ENCODE assay signal across 25 cellular contexts in genomic region chr6:22605736-22606135, GRCh38. TPM values are rescaled to one million over a fixed set of nuclear protein-coding genes. Genes with fewer than 3 reads are reported as not detected.
A peak's percentile ranks its signal among the peaks of the same experiment; 100 is the strongest.
DNase-seq lines count a peak whose midpoint lies in the region; ATAC-seq, FAIRE-seq and TF ChIP-seq lines count a peak whose summit lies in the region.
"Had no signal": no experiment of that assay in that cellular context is flagged by ENCODE, and none has a peak within 500 bp of the region (broad histone marks: within the 10 kb centered on the region; RNA-seq: fewer than 3 reads in every experiment).

No MANE protein-coding gene starts in this region.

- H3K27ac Mint-ChIP-seq in stimulated activated naive CD8-positive, alpha-beta T cell treated with anti-CD3 and anti-CD28 coated beads, Interleukin-15, amount 100 ng/mL, for 72 hours, result no peak overlapping the region
- H3K27ac Mint-ChIP-seq: CD4-positive, CD25-positive, alpha-beta regulatory T cell; H9 had no signal

- H3K9me3 ChIP-seq in A673 (ENCODE audit: low read depth, low read length, poor library complexity, severe bottlenecking), result no peaks in the 10 kb centered on the region
- H3K9me3 ChIP-seq: Peyer's patch, SJSA1 had no signal

- H3K9me3 Mint-ChIP-seq in stimulated activated naive CD8-positive, alpha-beta T cell treated with anti-CD3 and anti-CD28 coated beads, Interleukin-15, amount 100 ng/mL, for 72 hours, result peaks cover 5 to 7% of the 10 kb centered on the region in 2 donors

- no peaks in the 10 kb centered on the region for H3K4me1 Mint-ChIP-seq in stimulated activated naive CD8-positive, alpha-beta T cell treated with anti-CD3 and anti-CD28 coated beads, Interleukin-15, amount 100 ng/mL, for 72 hours
- H3K4me1 Mint-ChIP-seq: CD4-positive, CD25-positive, alpha-beta regulatory T cell had no signal

- no peak overlapping the region for H3K4me3 ChIP-seq in A673 (ENCODE audit: low read depth, low read length, poor library complexity, severe bottlenecking)
- H3K4me3 ChIP-seq: Peyer's patch, SJSA1 had no signal

- intact Hi-C loops in A673 (cut with micrococcal nuclease; ENCODE audit: unreplicated experiment), result no loop called here

- peaks cover 4% of the 10 kb centered on the region for H3K4me1 ChIP-seq in A673 (ENCODE audit: insufficient read depth, low read length, poor library complexity, severe bottlenecking)
- H3K4me1 ChIP-seq: Peyer's patch, SJSA1 had no signal

- no peak for ATAC-seq in stimulated activated naive CD8-positive, alpha-beta T cell treated with anti-CD3 and anti-CD28 coated beads, Interleukin-15, amount 100 ng/mL, for 72 hours
- ATAC-seq: HepG2, Right ventricle myocardium inferior had no signal

- no peaks in the 10 kb centered on the region for H3K27me3 Mint-ChIP-seq in stimulated activated naive CD8-positive, alpha-beta T cell treated with anti-CD3 and anti-CD28 coated beads, Interleukin-15, amount 100 ng/mL, for 72 hours
- H3K27me3 Mint-ChIP-seq: CD4-positive, CD25-positive, alpha-beta regulatory T cell had no signal

- FAIRE-seq in RCC 7860 (lab: Jason Lieb, UNC), result peak; percentile 24
- FAIRE-seq: HepG2 had no signal

- H3K27ac ChIP-seq in A673 (ENCODE audit: low read depth, low read length, poor library complexity, severe bottlenecking), result no peak overlapping the region
- H3K27ac ChIP-seq in caudate nucleus (ENCODE audit: low read depth, low read length), result no peak overlapping the region
- H3K27ac ChIP-seq: HL-60, Peyer's patch, SJSA1 had no signal

- H3K36me3 ChIP-seq in A673 (ENCODE audit: insufficient read depth, low read length, poor library complexity, severe bottlenecking), result no peaks in the 10 kb centered on the region
- H3K36me3 ChIP-seq: Peyer's patch, SJSA1 had no signal

- no peaks in the 10 kb centered on the region for H3K27me3 ChIP-seq in A673 (replicated peaks; ENCODE audit: insufficient read depth, low read depth, low read length, poor library complexity)
- H3K27me3 ChIP-seq: Peyer's patch, SJSA1 had no signal

- CTCF ChIA-PET in A673 (lab: Charles Lee), result no interaction called here

- DNase-seq in A673 (ENCODE audit: low spot score), result peak; percentile 7
- DNase-seq in RCC 7860 (ENCODE audit: low spot score), result no peak
- DNase-seq in dedifferentiated amniotic fluid mesenchymal stem cell (ENCODE audit: extremely low spot score), result peak; percentile 3
- peak; percentile 63 for DNase-seq in kidney tubule cell (ENCODE audit: low spot score)
- DNase-seq in HCEC 1CT, result no peak
- DNase-seq in stimulated activated naive CD8-positive, alpha-beta T cell treated with anti-CD3 and anti-CD28 coated beads, Interleukin-15, amount 100 ng/mL, for 72 hours, result no peak
- DNase-seq in caudate nucleus (lab: John Stamatoyannopoulos, UW), result no peak
- DNase-seq: CD4-positive, CD25-positive, alpha-beta regulatory T cell; COR-L47; DMS79; H9; KBM-7; NCI-H1092 treated with DMSO at 0.1 percent for 48 hours; NCI-H1436 treated with DMSO at 0.1 percent for 48 hours; NCI-H2029; NCI-H345; NCI-H524; NCI-H774; NK-92 treated with Interleukin-12 subunit alpha and Interleukin-12 subunit beta, amount 100 ng/mL, for 24 hours; Peyer's patch had no signal

- no TSS peak for BruUV-seq in A673 (replicated peaks; lab: Mats Ljungman, UMichigan)

- no peak overlapping the region for H3K4me3 Mint-ChIP-seq in stimulated activated naive CD8-positive, alpha-beta T cell treated with anti-CD3 and anti-CD28 coated beads, Interleukin-15, amount 100 ng/mL, for 72 hours
- H3K4me3 Mint-ChIP-seq: CD4-positive, CD25-positive, alpha-beta regulatory T cell; H9 had no signal

- no peak for TF ChIP-seq CTCF in A673 (conservative IDR thresholded peaks at IDR 0.05; ENCODE audit: low read depth, low read length)

- POLR2A ChIA-PET in A673 (lab: Charles Lee; ENCODE audit: low non-redundant PET), result no interaction called here

RNA-seq across cellular contexts. Expression of gene HDGFL1, which starts 36.4 kb away (rescaled TPM):
- total RNA-seq in A673 (2021), result not detected in 2 replicates
- total RNA-seq: CD4-positive, CD25-positive, alpha-beta regulatory T cell; H9; HepG2; HT-29; Peyer's patch; Right ventricle myocardium inferior; SJSA1 had no signal

Comparison
In these comparisons a context has a peak if more than half of its experiments do, and no peak if none do; other contexts are left out.
1. DNase-seq: peak in A673 (single experiment), dedifferentiated amniotic fluid mesenchymal stem cell (single experiment) and kidney tubule cell (single experiment); none in RCC 7860 (single experiment), HCEC 1CT (single experiment), stimulated activated naive CD8-positive, alpha-beta T cell treated with anti-CD3 and anti-CD28 coated beads, Interleukin-15, amount 100 ng/mL, for 72 hours (0 of 2) and caudate nucleus (0 of 61).